In genomic region chr1:19348441-19349198, GRCh38 we compare ENCODE assay signal across 24 cellular contexts. TPM values are rescaled to one million over a fixed set of nuclear protein-coding genes. Genes with fewer than 3 reads are reported as not detected.
DNase-seq lines count a peak whose midpoint lies in the region; ATAC-seq and TF ChIP-seq lines count a peak whose summit lies in the region.
"Had no signal": no experiment of that assay in that cellular context is flagged by ENCODE, and none has a peak within 500 bp of the region (broad histone marks: within the 10 kb centered on the region; RNA-seq: fewer than 3 reads in every experiment).

No MANE protein-coding gene starts in this region.

- H3K4me3 ChIP-seq in heart right ventricle (no peak overlapping the region), vagina (no peak overlapping the region)
- H3K4me3 ChIP-seq: colonic mucosa, SJCRH30, uterus had no signal

- peak overlapping the region; percentile 57 for H3K27ac Mint-ChIP-seq in WTC11
- H3K27ac Mint-ChIP-seq in mesothelial cell of epicardium = peak overlapping the region; percentile 34
- H3K27ac Mint-ChIP-seq: T-helper 17 cell had no signal

- H3K27ac ChIP-seq in heart right ventricle (peak overlapping the region in 1 of 10 donors; percentile 36), vagina (peak overlapping the region; percentile 51)
- H3K27ac ChIP-seq: colonic mucosa, KMS-11, SJCRH30 had no signal

- no peaks in the 10 kb centered on the region for H3K27me3 ChIP-seq in heart right ventricle
- no peaks in the 10 kb centered on the region for H3K27me3 ChIP-seq in vagina
- H3K27me3 ChIP-seq: colonic mucosa, SJCRH30, uterus had no signal

- peak; percentile 49 for DNase-seq in Right ventricle myocardium inferior (ENCODE audit: missing footprints)
- DNase-seq in heart right ventricle = no peak
- DNase-seq in WTC11 (ENCODE audit: low spot score) = no peak
- DNase-seq in mesothelial cell of epicardium (ENCODE audit: low spot score in 2 of 2, unreplicated experiment in 2 of 2) = no peak
- DNase-seq in vagina (ENCODE audit: extremely low spot score in 2 of 2) = no peak
- no peak for DNase-seq in stimulated activated CD4-positive, alpha-beta T cell treated with anti-CD3 and anti-CD28 coated beads, Interleukin-4, amount 100 ng/mL, for 24 hours
- DNase-seq in stimulated activated naive CD4-positive, alpha-beta T cell (lab: John Stamatoyannopoulos, UW) = no peak
- DNase-seq: activated CD4-positive, CD25-positive, alpha-beta regulatory T cell; activated gamma-delta T cell treated with Interleukin-2 at 50 U/mL for 16 hours; Caco-2; colonic mucosa; left colon; midbrain; NCI-H1092 treated with DMSO at 0.1 percent for 48 hours; NCI-H2107; NCI-H748 treated with DMSO at 0.1 percent for 48 hours; PC-3; retina; SJCRH30; T-helper 17 cell; uterus had no signal

- H3K27me3 Mint-ChIP-seq in WTC11 (ENCODE audit: low read depth) (no peaks in the 10 kb centered on the region), mesothelial cell of epicardium (ENCODE audit: low read depth) (no peaks in the 10 kb centered on the region)
- H3K27me3 Mint-ChIP-seq: T-helper 17 cell had no signal

- CTCF ChIA-PET in WTC11 (lab: Charles Lee) = interaction anchor here (1.0 to 1.1 kb wide), 2 partner anchors 45 to 233 kb away, joined by 3 read pairs; no protein-coding TSS in a partner anchor

- WGBS in heart right ventricle, 2 donors = 88 to 89% methylated on average over 14 of the region's 15 CpGs

- TF ChIP-seq POLR2A in vagina (IDR thresholded peaks at IDR 0.05) = no peak

- H3K36me3 Mint-ChIP-seq in WTC11 (peaks cover 26% of the 10 kb centered on the region), mesothelial cell of epicardium (peaks cover 18% of the 10 kb centered on the region)

- TF ChIP-seq CTCF in heart right ventricle (IDR thresholded peaks at IDR 0.05) = no peak
- no peak for TF ChIP-seq CTCF in WTC11 (IDR thresholded peaks at IDR 0.05)
- TF ChIP-seq CTCF in mesothelial cell of epicardium (IDR thresholded peaks at IDR 0.05; ENCODE audit: unreplicated experiment) = no peak
- TF ChIP-seq CTCF in vagina (IDR thresholded peaks at IDR 0.05) = no peak

- ATAC-seq in Right ventricle myocardium inferior (no peak), heart right ventricle (no peak), WTC11 (no peak), GM21619 (IDR thresholded peaks at IDR 0.05; ENCODE audit: unreplicated experiment) (no peak)
- ATAC-seq: HCT116, left colon, PC-3, T-helper 17 cell had no signal

- POLR2A ChIA-PET in WTC11 (lab: Charles Lee) = no interaction called here

- intact Hi-C loops in Right ventricle myocardium inferior (cut with DNase I) = no loop called here
- intact Hi-C loops in heart right ventricle (cut with DNase I) = loop anchor here in 1 of 10 donors (5.0 kb wide), 1 partner anchor 304 kb away; no protein-coding TSS in a partner anchor
- intact Hi-C loops in vagina (cut with DNase I) = no loop called here

- H3K4me3 Mint-ChIP-seq in WTC11 (no peak overlapping the region), mesothelial cell of epicardium (no peak overlapping the region)
- H3K4me3 Mint-ChIP-seq: T-helper 17 cell had no signal

- H3K9me3 ChIP-seq in heart right ventricle = no peaks in the 10 kb centered on the region
- no peaks in the 10 kb centered on the region for H3K9me3 ChIP-seq in vagina
- H3K9me3 ChIP-seq: Caco-2, colonic mucosa, SJCRH30, uterus had no signal

- H3K4me1 ChIP-seq in heart right ventricle (peaks cover 0 to 22% (median 5%) of the 10 kb centered on the region in 9 donors), vagina (peaks cover 88% of the 10 kb centered on the region)
- H3K4me1 ChIP-seq: Caco-2, colonic mucosa, SJCRH30 had no signal

- H3K9me3 Mint-ChIP-seq in WTC11 (no peaks in the 10 kb centered on the region), mesothelial cell of epicardium (no peaks in the 10 kb centered on the region)

- H3K36me3 ChIP-seq in heart right ventricle (peaks cover 0 to 94% (median 34%) of the 10 kb centered on the region in 9 donors), vagina (peaks cover 0 to 11% of the 10 kb centered on the region in 2 donors)
- H3K36me3 ChIP-seq: uterus had no signal

- H3K4me1 Mint-ChIP-seq in WTC11 (peaks cover 10% of the 10 kb centered on the region), mesothelial cell of epicardium (peaks cover 5% of the 10 kb centered on the region)

TF ChIP-seq in WTC11, 78 proteins besides CTCF, POLR2A, EP300 and RAD21:
- TF ChIP-seq CBFB (CRISPR knock-in tag; IDR thresholded peaks at IDR 0.05; ENCODE audit: low read depth) (no peak), ATF3 (CRISPR knock-in tag; conservative IDR thresholded peaks at IDR 0.05) (no peak), ZNF281 (CRISPR knock-in tag; IDR thresholded peaks at IDR 0.05) (no peak), ZNF532 (CRISPR knock-in tag; IDR thresholded peaks at IDR 0.05; ENCODE audit: borderline replicate concordance) (no peak)

RNA-seq across cellular contexts. Expression of gene SLC66A1, which starts 36.5 kb away (rescaled TPM):
- 7.0 TPM for total RNA-seq in Right ventricle myocardium inferior
- 1 to 10 TPM; 4.2 to 7.8 (median 6.5) TPM for total RNA-seq in heart right ventricle
- polyA plus RNA-seq in heart right ventricle = 10 to 100 TPM; 16.9 to 18.0 TPM
- 12.8 to 14.2 TPM (median 14.1 TPM) in 3 replicates for total RNA-seq in WTC11 (2021)
- total RNA-seq in mesothelial cell of epicardium = 20.7 to 23.3 TPM (median 20.9 TPM) in 3 replicates
- total RNA-seq in vagina = 21.4 TPM

RNA-seq across cellular contexts. Expression of gene AKR7A2, which starts 36.7 kb away (rescaled TPM):
- total RNA-seq in Right ventricle myocardium inferior (45.2 TPM), heart right ventricle (10 to 100 TPM; 30.6 to 48.5 (median 43.3) TPM), WTC11 (2021) (43.4 to 51.6 TPM (median 50.6 TPM) in 3 replicates), mesothelial cell of epicardium (52.7 to 56.0 TPM (median 53.7 TPM) in 3 replicates), vagina (63.8 TPM)
- 10 to 100 TPM in 1 of 2 donors, 1 to 10 TPM in 1; 6.8 to 26.2 TPM for polyA plus RNA-seq in heart right ventricle
